In the genomic region with DNA sequence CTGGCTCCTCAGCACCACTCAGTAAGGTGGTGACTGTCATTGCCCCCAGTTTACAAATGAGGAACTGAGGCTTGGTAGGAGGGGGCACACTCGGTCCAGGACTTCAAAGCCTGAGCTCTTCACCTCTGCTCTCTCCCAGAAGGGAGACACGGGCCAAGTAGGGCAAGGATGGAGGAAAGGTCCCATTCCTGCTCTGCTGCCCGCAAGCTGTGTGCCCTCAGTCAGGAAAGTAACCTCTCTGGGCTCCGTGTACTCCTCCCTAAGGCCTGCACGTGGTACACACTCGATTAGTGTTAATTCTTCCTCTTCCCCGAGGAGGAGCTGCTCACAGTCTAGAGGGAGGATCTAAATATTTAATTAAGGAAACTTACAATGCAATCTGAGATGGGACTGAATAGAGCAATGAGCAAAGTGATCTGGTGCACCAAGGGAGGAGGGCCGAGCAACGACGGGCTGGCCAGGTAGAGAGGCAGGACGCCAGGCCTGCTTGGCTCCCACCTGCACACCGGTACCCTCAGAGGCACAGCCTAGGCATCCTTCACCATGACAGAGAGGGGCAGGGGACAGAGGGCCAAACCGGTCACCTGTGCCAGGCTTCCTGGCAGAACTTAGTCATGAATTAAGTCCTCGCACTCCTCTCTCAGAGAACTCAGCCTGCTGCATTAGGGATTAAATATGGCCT, we compare ENCODE assay signal across 2 cellular contexts.
TF ChIP-seq lines count a peak whose summit lies in the region.

No MANE protein-coding gene starts in this region.

TF ChIP-seq in GM12891, 5 proteins besides CTCF, POLR2A, EP300 and RAD21 (continued from another document):
- no peak for TF ChIP-seq POU2F2 (IDR thresholded peaks at IDR 0.05; ENCODE audit: low read depth, low read length)

TF ChIP-seq in K562, 482 proteins besides CTCF, POLR2A, EP300 and RAD21 (continued from another document):
- TF ChIP-seq NFRKB (IDR thresholded peaks at IDR 0.05; ENCODE audit: low read depth) (no peak), ZFP36 (IDR thresholded peaks at IDR 0.05; ENCODE audit: low read depth, low read length, partially characterized antibody) (peak; percentile 56)
